ENCODE assay signal across 1 cellular context in the genomic region with DNA sequence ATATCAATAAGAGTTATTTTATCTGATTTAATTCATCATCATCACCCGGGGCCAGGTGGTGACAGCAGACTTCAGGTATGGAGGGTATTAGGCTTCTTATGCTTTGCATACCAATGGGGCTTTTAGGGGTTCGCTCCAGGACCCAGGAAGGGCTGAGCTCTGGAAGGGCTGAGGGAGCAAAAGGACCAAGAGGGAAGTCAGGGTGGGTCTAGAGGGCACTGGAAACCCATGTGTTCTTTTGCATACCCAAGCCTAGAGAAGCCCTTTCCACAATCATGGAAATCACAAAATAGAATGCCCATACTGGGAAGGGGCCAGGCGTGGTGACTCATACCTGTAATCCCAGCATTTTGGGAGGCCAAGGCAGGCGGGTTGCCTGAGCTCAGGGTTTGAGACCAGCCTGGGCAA.
A peak's percentile ranks its signal among the peaks of the same experiment; 100 is the strongest.
TF ChIP-seq lines count a peak whose summit lies in the region.

No MANE protein-coding gene starts in this region.

TF ChIP-seq in GM23338, 12 proteins besides CTCF, POLR2A, EP300 and RAD21 (continued from another document):
- TF ChIP-seq, protein P1, sequence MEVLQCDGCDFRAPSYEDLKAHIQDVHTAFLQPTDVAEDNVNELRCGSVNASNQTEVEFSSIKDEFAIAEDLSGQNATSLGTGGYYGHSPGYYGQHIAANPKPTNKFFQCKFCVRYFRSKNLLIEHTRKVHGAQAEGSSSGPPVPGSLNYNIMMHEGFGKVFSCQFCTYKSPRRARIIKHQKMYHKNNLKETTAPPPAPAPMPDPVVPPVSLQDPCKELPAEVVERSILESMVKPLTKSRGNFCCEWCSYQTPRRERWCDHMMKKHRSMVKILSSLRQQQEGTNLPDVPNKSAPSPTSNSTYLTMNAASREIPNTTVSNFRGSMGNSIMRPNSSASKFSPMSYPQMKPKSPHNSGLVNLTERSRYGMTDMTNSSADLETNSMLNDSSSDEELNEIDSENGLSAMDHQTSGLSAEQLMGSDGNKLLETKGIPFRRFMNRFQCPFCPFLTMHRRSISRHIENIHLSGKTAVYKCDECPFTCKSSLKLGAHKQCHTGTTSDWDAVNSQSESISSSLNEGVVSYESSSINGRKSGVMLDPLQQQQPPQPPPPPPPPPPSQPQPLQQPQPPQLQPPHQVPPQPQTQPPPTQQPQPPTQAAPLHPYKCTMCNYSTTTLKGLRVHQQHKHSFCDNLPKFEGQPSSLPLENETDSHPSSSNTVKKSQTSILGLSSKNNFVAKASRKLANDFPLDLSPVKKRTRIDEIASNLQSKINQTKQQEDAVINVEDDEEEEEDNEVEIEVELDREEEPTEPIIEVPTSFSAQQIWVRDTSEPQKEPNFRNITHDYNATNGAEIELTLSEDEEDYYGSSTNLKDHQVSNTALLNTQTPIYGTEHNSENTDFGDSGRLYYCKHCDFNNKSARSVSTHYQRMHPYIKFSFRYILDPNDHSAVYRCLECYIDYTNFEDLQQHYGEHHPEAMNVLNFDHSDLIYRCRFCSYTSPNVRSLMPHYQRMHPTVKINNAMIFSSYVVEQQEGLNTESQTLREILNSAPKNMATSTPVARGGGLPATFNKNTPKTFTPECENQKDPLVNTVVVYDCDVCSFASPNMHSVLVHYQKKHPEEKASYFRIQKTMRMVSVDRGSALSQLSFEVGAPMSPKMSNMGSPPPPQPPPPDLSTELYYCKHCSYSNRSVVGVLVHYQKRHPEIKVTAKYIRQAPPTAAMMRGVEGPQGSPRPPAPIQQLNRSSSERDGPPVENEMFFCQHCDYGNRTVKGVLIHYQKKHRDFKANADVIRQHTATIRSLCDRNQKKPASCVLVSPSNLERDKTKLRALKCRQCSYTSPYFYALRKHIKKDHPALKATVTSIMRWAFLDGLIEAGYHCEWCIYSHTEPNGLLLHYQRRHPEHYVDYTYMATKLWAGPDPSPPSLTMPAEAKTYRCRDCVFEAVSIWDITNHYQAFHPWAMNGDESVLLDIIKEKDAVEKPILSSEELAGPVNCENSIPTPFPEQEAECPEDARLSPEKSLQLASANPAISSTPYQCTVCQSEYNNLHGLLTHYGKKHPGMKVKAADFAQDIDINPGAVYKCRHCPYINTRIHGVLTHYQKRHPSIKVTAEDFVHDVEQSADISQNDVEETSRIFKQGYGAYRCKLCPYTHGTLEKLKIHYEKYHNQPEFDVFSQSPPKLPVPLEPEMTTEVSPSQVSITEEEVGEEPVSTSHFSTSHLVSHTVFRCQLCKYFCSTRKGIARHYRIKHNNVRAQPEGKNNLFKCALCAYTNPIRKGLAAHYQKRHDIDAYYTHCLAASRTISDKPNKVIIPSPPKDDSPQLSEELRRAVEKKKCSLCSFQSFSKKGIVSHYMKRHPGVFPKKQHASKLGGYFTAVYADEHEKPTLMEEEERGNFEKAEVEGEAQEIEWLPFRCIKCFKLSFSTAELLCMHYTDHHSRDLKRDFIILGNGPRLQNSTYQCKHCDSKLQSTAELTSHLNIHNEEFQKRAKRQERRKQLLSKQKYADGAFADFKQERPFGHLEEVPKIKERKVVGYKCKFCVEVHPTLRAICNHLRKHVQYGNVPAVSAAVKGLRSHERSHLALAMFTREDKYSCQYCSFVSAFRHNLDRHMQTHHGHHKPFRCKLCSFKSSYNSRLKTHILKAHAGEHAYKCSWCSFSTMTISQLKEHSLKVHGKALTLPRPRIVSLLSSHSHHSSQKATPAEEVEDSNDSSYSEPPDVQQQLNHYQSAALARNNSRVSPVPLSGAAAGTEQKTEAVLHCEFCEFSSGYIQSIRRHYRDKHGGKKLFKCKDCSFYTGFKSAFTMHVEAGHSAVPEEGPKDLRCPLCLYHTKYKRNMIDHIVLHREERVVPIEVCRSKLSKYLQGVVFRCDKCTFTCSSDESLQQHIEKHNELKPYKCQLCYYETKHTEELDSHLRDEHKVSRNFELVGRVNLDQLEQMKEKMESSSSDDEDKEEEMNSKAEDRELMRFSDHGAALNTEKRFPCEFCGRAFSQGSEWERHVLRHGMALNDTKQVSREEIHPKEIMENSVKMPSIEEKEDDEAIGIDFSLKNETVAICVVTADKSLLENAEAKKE (CRISPR knock-in tag; IDR thresholded peaks at IDR 0.05), result peak; percentile 72
